Comparison of ENCODE assay signal across 13 cellular contexts in the genomic region with DNA sequence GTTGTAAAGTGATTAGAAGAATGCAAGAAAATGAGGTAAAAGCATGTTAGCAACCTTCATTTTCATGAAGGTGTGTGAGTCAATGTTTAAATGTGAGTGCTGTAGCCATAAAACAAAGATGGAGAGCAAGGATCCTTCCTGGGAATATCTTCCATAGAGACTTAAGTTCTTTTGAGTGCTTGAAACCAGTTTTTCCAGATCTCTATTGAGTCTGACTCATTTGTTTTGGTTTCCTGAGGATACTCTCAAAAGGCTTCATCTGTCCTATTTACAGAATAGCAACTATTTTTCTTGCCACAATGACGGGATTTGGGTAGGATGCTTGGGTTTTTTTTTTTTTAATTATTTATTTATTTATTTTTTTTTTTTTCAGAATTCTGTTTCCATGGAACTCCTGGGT. TPM values are rescaled to one million over a fixed set of nuclear protein-coding genes. Genes with fewer than 3 reads are reported as not detected.
A peak's percentile ranks its signal among the peaks of the same experiment; 100 is the strongest.
DNase-seq lines count a peak whose midpoint lies in the region; FAIRE-seq and TF ChIP-seq lines count a peak whose summit lies in the region.
"Had no signal": no experiment of that assay in that cellular context is flagged by ENCODE, and none has a peak within 500 bp of the region (broad histone marks: within the 10 kb centered on the region; RNA-seq: fewer than 3 reads in every experiment).

No MANE protein-coding gene starts in this region.

- peak overlapping the region; percentile 41 for H3K4me2 ChIP-seq in astrocyte (ENCODE audit: low read length)

- H3K79me2 ChIP-seq in astrocyte (ENCODE audit: insufficient read depth, low read length), result no peaks in the 10 kb centered on the region

- peak overlapping the region; percentile 19 for H3K9ac ChIP-seq in astrocyte (ENCODE audit: low read length)
- no peak overlapping the region for H3K9ac ChIP-seq in iPS-18a (ENCODE audit: low read length)

- DNase-seq in AG10803 (ENCODE audit: low read depth), result peak; percentile 75
- peak; percentile 27 for DNase-seq in HFF-Myc (ENCODE audit: extremely low read depth, low read depth)
- DNase-seq in astrocyte (ENCODE audit: low read depth), result peak; percentile 62
- no peak for DNase-seq in uterus
- no peak for DNase-seq in NCI-H446 treated with DMSO at 0.1 percent for 48 hours (lab: John Stamatoyannopoulos, UW)
- no peak for DNase-seq in H4 (ENCODE audit: low spot score)
- no peak for DNase-seq in stimulated activated naive CD4-positive, alpha-beta T cell (lab: John Stamatoyannopoulos, UW)
- DNase-seq: activated naive CD8-positive, alpha-beta T cell treated with anti-CD3 and anti-CD28 coated beads for 36 hours; CD8-positive, alpha-beta T cell; NCI-H226; SW 1271; upper lobe of right lung had no signal

- peak overlapping the region; percentile 20 for H3K27ac Mint-ChIP-seq in astrocyte (ENCODE audit: unreplicated experiment)
- H3K27ac Mint-ChIP-seq: activated naive CD8-positive, alpha-beta T cell treated with anti-CD3 and anti-CD28 coated beads for 36 hours; CD8-positive, alpha-beta T cell had no signal

- H3K4me3 ChIP-seq in AG10803 (ENCODE audit: low read length) (no peak overlapping the region), HFF-Myc (replicated peaks; ENCODE audit: low read depth, low read length) (no peak overlapping the region), astrocyte (ENCODE audit: insufficient read depth, low read depth, low read length) (no peak overlapping the region), iPS-18a (ENCODE audit: low read length) (no peak overlapping the region), uterus (no peak overlapping the region)
- H3K4me3 ChIP-seq: upper lobe of right lung had no signal

- no peak for FAIRE-seq in astrocyte (lab: Jason Lieb, UNC)

- peaks cover 22% of the 10 kb centered on the region for H3K36me3 Mint-ChIP-seq in astrocyte (ENCODE audit: low read depth, unreplicated experiment)

- TF ChIP-seq POLR2A in uterus (IDR thresholded peaks at IDR 0.05), result no peak

- intact Hi-C loops in uterus (cut with DNase I; ENCODE audit: low total_unique reads), result no loop called here

- H3K9me3 ChIP-seq in astrocyte (ENCODE audit: insufficient read depth, low read depth, low read length) (no peaks in the 10 kb centered on the region), iPS-18a (ENCODE audit: control insufficient read depth, low read depth, low read length) (no peaks in the 10 kb centered on the region), uterus (no peaks in the 10 kb centered on the region)
- H3K9me3 ChIP-seq: upper lobe of right lung had no signal

- H3K4me3 Mint-ChIP-seq in astrocyte (ENCODE audit: unreplicated experiment), result no peak overlapping the region
- H3K4me3 Mint-ChIP-seq: activated naive CD8-positive, alpha-beta T cell treated with anti-CD3 and anti-CD28 coated beads for 36 hours; CD8-positive, alpha-beta T cell had no signal

- H3K27ac ChIP-seq in astrocyte (ENCODE audit: low read depth, low read length) (peak overlapping the region; percentile 70), iPS-18a (ENCODE audit: low read length) (peak overlapping the region; percentile 47), uterus (no peak overlapping the region)
- H3K27ac ChIP-seq: upper lobe of right lung had no signal

- peaks cover 12% of the 10 kb centered on the region for H3K4me1 Mint-ChIP-seq in astrocyte (ENCODE audit: low read depth, unreplicated experiment)

- H3K27me3 Mint-ChIP-seq in astrocyte (ENCODE audit: low read depth, unreplicated experiment), result no peaks in the 10 kb centered on the region
- H3K27me3 Mint-ChIP-seq: activated naive CD8-positive, alpha-beta T cell treated with anti-CD3 and anti-CD28 coated beads for 36 hours had no signal

- no peak overlapping the region for H2AFZ ChIP-seq in astrocyte (ENCODE audit: low read depth, low read length)

- TF ChIP-seq CTCF in AG10803 (conservative IDR thresholded peaks at IDR 0.05; ENCODE audit: low read length) (no peak), HFF-Myc (IDR thresholded peaks at IDR 0.05; ENCODE audit: low read depth, low read length, missing control alignments) (no peak), astrocyte (IDR thresholded peaks at IDR 0.05; ENCODE audit: insufficient read depth, low read depth, low read length) (no peak), uterus (IDR thresholded peaks at IDR 0.05) (no peak)

- H3K4me1 ChIP-seq in astrocyte (ENCODE audit: insufficient read depth, low read length) (peaks cover 31% of the 10 kb centered on the region), iPS-18a (ENCODE audit: control insufficient read depth, low read depth, low read length) (peaks cover 12% of the 10 kb centered on the region), uterus (no peaks in the 10 kb centered on the region)

- H3K27me3 ChIP-seq in astrocyte (ENCODE audit: insufficient read depth, low read length), result no peaks in the 10 kb centered on the region
- no peaks in the 10 kb centered on the region for H3K27me3 ChIP-seq in iPS-18a (ENCODE audit: control insufficient read depth, insufficient read depth, low read length)
- no peaks in the 10 kb centered on the region for H3K27me3 ChIP-seq in uterus
- H3K27me3 ChIP-seq: upper lobe of right lung had no signal

- H3K9me3 Mint-ChIP-seq in astrocyte (ENCODE audit: unreplicated experiment), result peaks cover 4% of the 10 kb centered on the region
- H3K9me3 Mint-ChIP-seq: activated naive CD8-positive, alpha-beta T cell treated with anti-CD3 and anti-CD28 coated beads for 36 hours; CD8-positive, alpha-beta T cell had no signal

- no peaks in the 10 kb centered on the region for H4K20me1 ChIP-seq in astrocyte (ENCODE audit: insufficient read depth, low read length)

- H3K36me3 ChIP-seq in astrocyte (ENCODE audit: insufficient read depth, low read length), result peaks cover 3% of the 10 kb centered on the region
- no peaks in the 10 kb centered on the region for H3K36me3 ChIP-seq in iPS-18a (ENCODE audit: control insufficient read depth, low read depth, low read length)
- H3K36me3 ChIP-seq in uterus, result no peaks in the 10 kb centered on the region
- H3K36me3 ChIP-seq: upper lobe of right lung had no signal

RNA-seq across cellular contexts. Expression of a gene that starts 45.9 kb away (rescaled TPM):
- total RNA-seq in astrocyte (30.6 and 31.7 TPM in 2 replicates), uterus (10 to 100 TPM in 2 of 4 donors, 1 to 10 TPM in 2; 4.9 to 40.5 (median 18.6) TPM)
- 27.1 and 33.0 TPM in 2 replicates for total RNA-seq in H4 (2014; rRNA removed; shearing (Covaris generic))

Comparison
In these comparisons a context has a peak if more than half of its experiments do, and no peak if none do; other contexts are left out.
1. DNase-seq: peak in AG10803 (single experiment), HFF-Myc (single experiment) and astrocyte (single experiment); none in uterus (0 of 2), NCI-H446 treated with DMSO at 0.1 percent for 48 hours (single experiment), H4 (single experiment) and stimulated activated naive CD4-positive, alpha-beta T cell (0 of 6).
2. H3K27ac ChIP-seq: peak in astrocyte (single experiment) and iPS-18a (single experiment); none in uterus (0 of 2).